In genomic region chr13:52361225-52361624, GRCh38 we compare ENCODE assay signal across 30 cellular contexts. TPM values are rescaled to one million over a fixed set of nuclear protein-coding genes. Genes with fewer than 3 reads are reported as not detected.
DNase-seq lines count a peak whose midpoint lies in the region; ATAC-seq, FAIRE-seq and TF ChIP-seq lines count a peak whose summit lies in the region.
"Had no signal": no experiment of that assay in that cellular context is flagged by ENCODE, and none has a peak within 500 bp of the region (broad histone marks: within the 10 kb centered on the region; RNA-seq: fewer than 3 reads in every experiment).

No MANE protein-coding gene starts in this region.

- H3K4me2 ChIP-seq in astrocyte (ENCODE audit: low read length) = no peak overlapping the region
- H3K4me2 ChIP-seq: KMS-11, SK-N-SH had no signal

- ATAC-seq in esophagus mucosa (peak; percentile 86), HG02571 (IDR thresholded peaks at IDR 0.05; ENCODE audit: unreplicated experiment) (no peak), GM21529 (IDR thresholded peaks at IDR 0.05; ENCODE audit: unreplicated experiment) (no peak)
- ATAC-seq: CD8-positive, alpha-beta T cell; Panc1 had no signal

- POLR2A ChIA-PET in MCF 10A (lab: Yijun Ruan, JAX) = interaction anchor here (0.7 to 1.2 kb wide), 8 partner anchors 8 to 54 kb away, joined by 3 to 7 read pairs (median 4); no protein-coding TSS in a partner anchor
- POLR2A ChIA-PET in activated CD4-positive, alpha-beta memory T cell treated with anti-CD3 and anti-CD28 coated beads for 36 hours (lab: Charles Lee) = no interaction called here

- TF ChIP-seq CTCF in MCF 10A (IDR thresholded peaks at IDR 0.05; ENCODE audit: unreplicated experiment) (no peak), breast epithelium (IDR thresholded peaks at IDR 0.05) (no peak), astrocyte (IDR thresholded peaks at IDR 0.05; ENCODE audit: insufficient read depth, low read depth, low read length) (no peak)

- H4K20me1 ChIP-seq in astrocyte (ENCODE audit: insufficient read depth, low read length) = no peaks in the 10 kb centered on the region

- no peaks in the 10 kb centered on the region for H3K79me2 ChIP-seq in astrocyte (ENCODE audit: insufficient read depth, low read length)

- H3K9me3 Mint-ChIP-seq in MCF 10A (ENCODE audit: unreplicated experiment) (no peaks in the 10 kb centered on the region), astrocyte (ENCODE audit: unreplicated experiment) (peaks cover 4% of the 10 kb centered on the region)
- no peaks in the 10 kb centered on the region for H3K9me3 Mint-ChIP-seq in activated CD4-positive, alpha-beta memory T cell treated with anti-CD3 and anti-CD28 coated beads for 36 hours
- H3K9me3 Mint-ChIP-seq: CD8-positive, alpha-beta T cell had no signal

- H3K4me1 ChIP-seq in breast epithelium (no peaks in the 10 kb centered on the region), astrocyte (ENCODE audit: insufficient read depth, low read length) (peaks cover 15% of the 10 kb centered on the region)
- H3K4me1 ChIP-seq: Caco-2 had no signal

- H3K9ac ChIP-seq in astrocyte (ENCODE audit: low read length) = no peak overlapping the region
- H3K9ac ChIP-seq: KMS-11, SK-N-SH had no signal

- FAIRE-seq in astrocyte (lab: Jason Lieb, UNC) = no peak
- FAIRE-seq: GM12891, GM19239, H54 had no signal

- DNase-seq in MCF 10A (ENCODE audit: unreplicated experiment) = peak; percentile 70
- DNase-seq in breast epithelium (ENCODE audit: low spot score in 2 of 2) = no peak
- DNase-seq in astrocyte (ENCODE audit: low read depth) = no peak
- no peak for DNase-seq in activated CD4-positive, alpha-beta memory T cell treated with anti-CD3 and anti-CD28 coated beads for 36 hours
- DNase-seq in NCI-H1417 treated with DMSO at 0.1 percent for 48 hours (lab: John Stamatoyannopoulos, UW) = no peak
- DNase-seq: Caco-2; CD8-positive, alpha-beta T cell; EL; GDM1; NCI-H1092 treated with DMSO at 0.1 percent for 48 hours; NCI-H146; NCI-H1930; NCI-H446 treated with DMSO at 0.1 percent for 48 hours; NCI-H526; NCI-H82; NK-92 treated with Interleukin-12 subunit alpha and Interleukin-12 subunit beta, amount 100 ng/mL, for 24 hours; SK-N-SH; SW 1271 had no signal

- no peaks in the 10 kb centered on the region for H3K36me3 Mint-ChIP-seq in MCF 10A (ENCODE audit: insufficient read depth, unreplicated experiment)
- H3K36me3 Mint-ChIP-seq in astrocyte (ENCODE audit: low read depth, unreplicated experiment) = no peaks in the 10 kb centered on the region
- no peaks in the 10 kb centered on the region for H3K36me3 Mint-ChIP-seq in activated CD4-positive, alpha-beta memory T cell treated with anti-CD3 and anti-CD28 coated beads for 36 hours
- H3K36me3 Mint-ChIP-seq: CD8-positive, alpha-beta T cell had no signal

- H3K27ac ChIP-seq in breast epithelium (no peak overlapping the region), astrocyte (ENCODE audit: low read depth, low read length) (no peak overlapping the region)
- H3K27ac ChIP-seq: 22Rv1, C4-2B, KMS-11 had no signal

- no peaks in the 10 kb centered on the region for H3K27me3 ChIP-seq in breast epithelium
- H3K27me3 ChIP-seq in astrocyte (ENCODE audit: insufficient read depth, low read length) = no peaks in the 10 kb centered on the region

- H3K4me1 Mint-ChIP-seq in MCF 10A (ENCODE audit: insufficient read depth, unreplicated experiment) (peaks cover 4% of the 10 kb centered on the region), astrocyte (ENCODE audit: low read depth, unreplicated experiment) (peaks cover 7% of the 10 kb centered on the region)
- no peaks in the 10 kb centered on the region for H3K4me1 Mint-ChIP-seq in activated CD4-positive, alpha-beta memory T cell treated with anti-CD3 and anti-CD28 coated beads for 36 hours (ENCODE audit: low read depth)
- H3K4me1 Mint-ChIP-seq: B cell had no signal

- H3K27ac Mint-ChIP-seq in MCF 10A (ENCODE audit: low read depth, unreplicated experiment) (no peak overlapping the region), astrocyte (ENCODE audit: unreplicated experiment) (peak overlapping the region; percentile 69)
- no peak overlapping the region for H3K27ac Mint-ChIP-seq in activated CD4-positive, alpha-beta memory T cell treated with anti-CD3 and anti-CD28 coated beads for 36 hours
- H3K27ac Mint-ChIP-seq: B cell; CD8-positive, alpha-beta T cell; IgD-negative memory B cell had no signal

- no TSS peak for BruUV-seq in MCF 10A (replicated peaks; lab: Mats Ljungman, UMichigan)

- H3K4me3 ChIP-seq in breast epithelium (no peak overlapping the region), astrocyte (ENCODE audit: insufficient read depth, low read depth, low read length) (no peak overlapping the region)

- H3K9me3 ChIP-seq in breast epithelium (no peaks in the 10 kb centered on the region), astrocyte (ENCODE audit: insufficient read depth, low read depth, low read length) (no peaks in the 10 kb centered on the region)
- H3K9me3 ChIP-seq: Caco-2, SK-N-SH had no signal

- intact Hi-C loops in MCF 10A (cut with micrococcal nuclease) = no loop called here
- intact Hi-C loops in breast epithelium (cut with DNase I; ENCODE audit: low total_unique reads) = no loop called here
- intact Hi-C loops in activated CD4-positive, alpha-beta memory T cell treated with anti-CD3 and anti-CD28 coated beads for 36 hours (cut with micrococcal nuclease) = no loop called here

- H2AFZ ChIP-seq in astrocyte (ENCODE audit: low read depth, low read length) = no peak overlapping the region

- no peaks in the 10 kb centered on the region for H3K36me3 ChIP-seq in breast epithelium
- H3K36me3 ChIP-seq in astrocyte (ENCODE audit: insufficient read depth, low read length) = no peaks in the 10 kb centered on the region

- H3K27me3 Mint-ChIP-seq in MCF 10A (ENCODE audit: insufficient read depth, unreplicated experiment) (no peaks in the 10 kb centered on the region), astrocyte (ENCODE audit: low read depth, unreplicated experiment) (peaks cover 8% of the 10 kb centered on the region)
- peaks cover 7% of the 10 kb centered on the region for H3K27me3 Mint-ChIP-seq in activated CD4-positive, alpha-beta memory T cell treated with anti-CD3 and anti-CD28 coated beads for 36 hours

- CTCF ChIA-PET in MCF 10A (lab: Yijun Ruan, JAX) = interaction anchor here (0.7 to 1.6 kb wide), 4 partner anchors 10 to 89 kb away, joined by 3 to 7 read pairs (median 4); partner anchors contain the start of gene VPS36
- CTCF ChIA-PET in activated CD4-positive, alpha-beta memory T cell treated with anti-CD3 and anti-CD28 coated beads for 36 hours (lab: Charles Lee) = no interaction called here

- no peak overlapping the region for H3K4me3 Mint-ChIP-seq in MCF 10A (ENCODE audit: unreplicated experiment)
- H3K4me3 Mint-ChIP-seq in astrocyte (ENCODE audit: unreplicated experiment) = no peak overlapping the region
- no peak overlapping the region for H3K4me3 Mint-ChIP-seq in activated CD4-positive, alpha-beta memory T cell treated with anti-CD3 and anti-CD28 coated beads for 36 hours
- H3K4me3 Mint-ChIP-seq: B cell; CD8-positive, alpha-beta T cell; IgD-negative memory B cell had no signal

- TF ChIP-seq POLR2A in breast epithelium (IDR thresholded peaks at IDR 0.05) = no peak

RNA-seq across cellular contexts. Expression of gene THSD1, which starts 44.7 kb away (rescaled TPM):
- total RNA-seq in MCF 10A (2022) (13.3 and 16.7 TPM in 2 replicates), breast epithelium (1 to 10 TPM; 5.8 to 9.8 (median 9.1) TPM), astrocyte (14.4 and 18.7 TPM in 2 replicates), esophagus mucosa (3.7 TPM)
- total RNA-seq in activated CD4-positive, alpha-beta memory T cell treated with anti-CD3 and anti-CD28 coated beads for 36 hours = under 1 TPM; 0.12 to 0.22 TPM
